ENCODE assay signal across 33 cellular contexts in the genomic region with DNA sequence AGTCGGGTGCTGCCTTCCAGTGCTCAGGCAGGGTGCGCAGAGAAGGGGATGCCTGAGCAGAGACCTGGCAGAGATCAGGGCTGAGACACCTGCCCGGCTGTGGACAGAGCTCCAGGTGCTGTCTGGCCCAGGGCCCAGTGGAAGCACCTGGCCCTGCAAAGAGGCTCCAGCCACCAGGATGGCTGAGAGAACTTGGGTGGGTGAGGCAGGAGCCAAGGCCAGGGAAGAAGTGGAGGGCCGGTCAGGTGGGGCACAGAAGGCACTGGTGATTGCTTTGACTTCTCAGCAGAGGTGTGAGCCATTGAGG. TPM values are rescaled to one million over a fixed set of nuclear protein-coding genes. Genes with fewer than 3 reads are reported as not detected.
DNase-seq lines count a peak whose midpoint lies in the region; ATAC-seq and TF ChIP-seq lines count a peak whose summit lies in the region.
"Had no signal": no experiment of that assay in that cellular context is flagged by ENCODE, and none has a peak within 500 bp of the region (broad histone marks: within the 10 kb centered on the region; RNA-seq: fewer than 3 reads in every experiment).

No MANE protein-coding gene starts in this region.

- H3K4me3 Mint-ChIP-seq in WTC11 = peak overlapping the region; percentile 54
- no peak overlapping the region for H3K4me3 Mint-ChIP-seq in activated T-cell treated with anti-CD3 and anti-CD28 coated beads, Interleukin-2, amount 50 U/mL, for 72 hours
- H3K4me3 Mint-ChIP-seq: activated CD4-positive, alpha-beta T cell treated with anti-CD3 and anti-CD28 coated beads, Interleukin-2, amount 10 ng/mL, durations not matched to agents 24 days and 14 days; CD4-positive, alpha-beta T cell; neural crest cell; stimulated activated naive B cell treated with anti-CD40 and anti-IgM and Interleukin-4, amounts not matched to agents 10 μg/mL and 1 μg/mL and 100 μg/mL, for 72 hours; T-cell had no signal

- H3K14ac ChIP-seq in neuronal stem cell (ENCODE audit: low read length) = no peak overlapping the region

- no peaks in the 10 kb centered on the region for H3K79me1 ChIP-seq in neuronal stem cell (ENCODE audit: low read depth, low read length)

- no peaks in the 10 kb centered on the region for H3K27me3 Mint-ChIP-seq in WTC11 (ENCODE audit: low read depth)
- no peaks in the 10 kb centered on the region for H3K27me3 Mint-ChIP-seq in activated T-cell treated with anti-CD3 and anti-CD28 coated beads, Interleukin-2, amount 50 U/mL, for 72 hours (ENCODE audit: low read depth)
- H3K27me3 Mint-ChIP-seq: CD4-positive, alpha-beta T cell; T-cell had no signal

- H3K4ac ChIP-seq in neuronal stem cell (ENCODE audit: low read length) = no peak overlapping the region

- no peak overlapping the region for H2AK5ac ChIP-seq in neuronal stem cell (ENCODE audit: low read depth, low read length)

- no peaks in the 10 kb centered on the region for H3K9me3 ChIP-seq in neuronal stem cell (replicated peaks in 1 of 2; ENCODE audit: control insufficient read depth in 2 of 2, insufficient read depth in 1 of 2, low read depth in 1 of 2, low read length in 2 of 2)
- H3K9me3 ChIP-seq: right atrium auricular region, thoracic aorta had no signal

- no peak overlapping the region for H2BK12ac ChIP-seq in neuronal stem cell (ENCODE audit: low read length)

- no peaks in the 10 kb centered on the region for H3K4me1 ChIP-seq in neuronal stem cell (ENCODE audit: control insufficient read depth in 2 of 2, insufficient read depth in 1 of 2, low read depth in 1 of 2, low read length in 2 of 2)

- peaks cover 86% of the 10 kb centered on the region for H3K4me1 Mint-ChIP-seq in WTC11
- peaks cover 10% of the 10 kb centered on the region for H3K4me1 Mint-ChIP-seq in activated T-cell treated with anti-CD3 and anti-CD28 coated beads, Interleukin-2, amount 50 U/mL, for 72 hours (ENCODE audit: low read depth)

- H3K27me3 ChIP-seq in neuronal stem cell (ENCODE audit: control insufficient read depth in 3 of 3, insufficient read depth in 3 of 3, low read depth in 1 of 3, low read length in 3 of 3) = peaks cover 0 to 8% (median 0%) of the 10 kb centered on the region in 3 experiments
- H3K27me3 ChIP-seq: right atrium auricular region had no signal

- H3K36me3 Mint-ChIP-seq in WTC11 = peaks cover 12% of the 10 kb centered on the region
- no peaks in the 10 kb centered on the region for H3K36me3 Mint-ChIP-seq in activated T-cell treated with anti-CD3 and anti-CD28 coated beads, Interleukin-2, amount 50 U/mL, for 72 hours (ENCODE audit: insufficient read depth in 2 of 2)
- H3K36me3 Mint-ChIP-seq: activated naive CD4-positive, alpha-beta T cell treated with anti-CD3 and anti-CD28 coated beads, Interleukin-2, amount 50 U/mL, for 72 hours; stimulated activated naive B cell treated with anti-CD40 and anti-IgM and Interleukin-4, amounts not matched to agents 10 μg/mL and 1 μg/mL and 100 μg/mL, for 72 hours; T-cell had no signal

- peak; percentile 36 for DNase-seq in NCI-H146 (lab: John Stamatoyannopoulos, UW)
- DNase-seq in NCI-H146 treated with DMSO at 0.1 percent for 48 hours (lab: John Stamatoyannopoulos, UW; ENCODE audit: unreplicated experiment) = no peak
- peak; percentile 85 for DNase-seq in NCI-H1105 treated with DMSO at 0.1 percent for 48 hours (lab: John Stamatoyannopoulos, UW)
- DNase-seq in WTC11 (ENCODE audit: low spot score) = no peak
- DNase-seq in neuronal stem cell (ENCODE audit: low spot score) = no peak
- no peak for DNase-seq in activated T-cell treated with anti-CD3 and anti-CD28 coated beads, Interleukin-2, amount 50 U/mL, for 72 hours
- DNase-seq: 8988T; activated CD4-positive, alpha-beta T cell treated with anti-CD3 and anti-CD28 coated beads, Interleukin-2, amount 10 ng/mL, durations not matched to agents 24 days and 14 days; activated CD8-positive, alpha-beta memory T cell treated with anti-CD3 and anti-CD28 coated beads for 24 hours; activated T-cell treated with anti-CD3 and anti-CD28 coated beads for 4 hours; amygdala; CD4-positive, alpha-beta T cell; GM23248; hypothalamus; mesenchymal stem cell; NCI-H187; NCI-H226; OCI-M1; posterior cingulate gyrus; small intestine; stimulated activated naive B cell treated with anti-CD40 and anti-IgM and Interleukin-4, amounts not matched to agents 10 μg/mL and 1 μg/mL and 100 μg/mL, for 72 hours; T-cell; WERI-Rb-1 had no signal

- H3K4me2 ChIP-seq in neuronal stem cell (ENCODE audit: insufficient read depth, low read length, poor library complexity, severe bottlenecking) = no peak overlapping the region

- no peak overlapping the region for H3K9ac ChIP-seq in neuronal stem cell (ENCODE audit: low read depth, low read length, poor library complexity)
- H3K9ac ChIP-seq: GM23248 had no signal

- H4K91ac ChIP-seq in neuronal stem cell (ENCODE audit: low read depth, low read length, poor library complexity) = no peak overlapping the region

- H3K4me3 ChIP-seq in neuronal stem cell (ENCODE audit: low read length in 2 of 2) = no peak overlapping the region
- H3K4me3 ChIP-seq: GM23248, right atrium auricular region, thoracic aorta had no signal

- TF ChIP-seq CTCF in WTC11 (IDR thresholded peaks at IDR 0.05) = no peak

- ATAC-seq in WTC11 = no peak
- ATAC-seq in activated T-cell treated with anti-CD3 and anti-CD28 coated beads, Interleukin-2, amount 50 U/mL, for 72 hours (replicated peaks in 1 of 2) = no peak
- ATAC-seq in GM19452 (IDR thresholded peaks at IDR 0.05; ENCODE audit: unreplicated experiment) = no peak
- ATAC-seq in GM21576 (IDR thresholded peaks at IDR 0.05; ENCODE audit: unreplicated experiment) = no peak
- ATAC-seq: activated naive CD4-positive, alpha-beta T cell treated with anti-CD3 and anti-CD28 coated beads, Interleukin-2, amount 50 U/mL, for 72 hours; left lobe of liver; stimulated activated naive B cell treated with anti-CD40 and anti-IgM and Interleukin-4, amounts not matched to agents 10 μg/mL and 1 μg/mL and 100 μg/mL, for 72 hours; T-cell had no signal

- H3K9me3 Mint-ChIP-seq in WTC11 = peaks cover 12% of the 10 kb centered on the region
- H3K9me3 Mint-ChIP-seq in activated T-cell treated with anti-CD3 and anti-CD28 coated beads, Interleukin-2, amount 50 U/mL, for 72 hours = no peaks in the 10 kb centered on the region
- H3K9me3 Mint-ChIP-seq: activated CD4-positive, alpha-beta T cell treated with anti-CD3 and anti-CD28 coated beads, Interleukin-2, amount 10 ng/mL, durations not matched to agents 24 days and 14 days; activated naive CD4-positive, alpha-beta T cell treated with anti-CD3 and anti-CD28 coated beads, Interleukin-2, amount 50 U/mL, for 72 hours; CD4-positive, alpha-beta T cell; neural crest cell; stimulated activated naive B cell treated with anti-CD40 and anti-IgM and Interleukin-4, amounts not matched to agents 10 μg/mL and 1 μg/mL and 100 μg/mL, for 72 hours; T-cell had no signal

- peak overlapping the region; percentile 10 for H3K23ac ChIP-seq in neuronal stem cell (ENCODE audit: low read depth, low read length, poor library complexity)

- no CpG with 5 or more reads among the region's 4 CpGs for WGBS in neuronal stem cell (ENCODE audit: extremely low coverage in 2 of 2, insufficient read length in 2 of 2, insufficient replicate concordance in 1 of 2), 2 donors

- POLR2A ChIA-PET in WTC11 (lab: Charles Lee) = interaction anchor here (1.3 to 2.3 kb wide), 2 partner anchors 11 to 41 kb away, joined by 5 to 6 read pairs; a partner anchor contains a TSS

- H2BK15ac ChIP-seq in neuronal stem cell (ENCODE audit: low read length) = no peak overlapping the region

- H3K36me3 ChIP-seq in neuronal stem cell (replicated peaks in 1 of 2; ENCODE audit: control insufficient read depth in 2 of 2, insufficient read depth in 2 of 2, low read length in 2 of 2) = no peaks in the 10 kb centered on the region
- H3K36me3 ChIP-seq: right atrium auricular region, thoracic aorta, WERI-Rb-1 had no signal

- H4K8ac ChIP-seq in neuronal stem cell (ENCODE audit: low read depth, low read length) = no peak overlapping the region

- H2BK5ac ChIP-seq in neuronal stem cell (ENCODE audit: low read length) = no peak overlapping the region

- H3K18ac ChIP-seq in neuronal stem cell (ENCODE audit: low read length) = peak overlapping the region; percentile 8

- H2BK120ac ChIP-seq in neuronal stem cell (ENCODE audit: low read depth, low read length) = no peak overlapping the region

- H2AFZ ChIP-seq in neuronal stem cell (ENCODE audit: low read length) = no peak overlapping the region
- H2AFZ ChIP-seq: GM23248 had no signal

- CTCF ChIA-PET in WTC11 (lab: Charles Lee) = interaction anchor here (0.8 kb wide), 1 partner anchor 11 kb away, joined by 3 read pairs; no protein-coding TSS in a partner anchor

- H3K27ac ChIP-seq in neuronal stem cell (replicated peaks; ENCODE audit: low read length) = no peak overlapping the region
- H3K27ac ChIP-seq: GM23248, right atrium auricular region, thoracic aorta, WERI-Rb-1 had no signal

- peak overlapping the region; percentile 98 for H3K27ac Mint-ChIP-seq in WTC11
- no peak overlapping the region for H3K27ac Mint-ChIP-seq in activated T-cell treated with anti-CD3 and anti-CD28 coated beads, Interleukin-2, amount 50 U/mL, for 72 hours
- H3K27ac Mint-ChIP-seq: activated CD4-positive, alpha-beta T cell treated with anti-CD3 and anti-CD28 coated beads, Interleukin-2, amount 10 ng/mL, durations not matched to agents 24 days and 14 days; activated naive CD4-positive, alpha-beta T cell treated with anti-CD3 and anti-CD28 coated beads, Interleukin-2, amount 50 U/mL, for 72 hours; CD4-positive, alpha-beta T cell; stimulated activated naive B cell treated with anti-CD40 and anti-IgM and Interleukin-4, amounts not matched to agents 10 μg/mL and 1 μg/mL and 100 μg/mL, for 72 hours; T-cell had no signal

RNA-seq across cellular contexts. Expression of a gene that starts 31.2 kb away (rescaled TPM):
- 0.16 to 0.39 TPM (median 0.34 TPM) in 3 replicates for total RNA-seq in WTC11 (2021)
- polyA plus RNA-seq in neuronal stem cell (2013, experiment 1 of 2) = not detected
- 0.06 TPM for polyA plus RNA-seq in neuronal stem cell (2013, experiment 2 of 2)
- under 1 TPM; 0.37 to 0.62 TPM for total RNA-seq in activated T-cell treated with anti-CD3 and anti-CD28 coated beads, Interleukin-2, amount 50 U/mL, for 72 hours
- total RNA-seq: cerebellum, dermis microvascular lymphatic vessel endothelial cell, GM23248, urinary bladder had no signal
- polyA plus RNA-seq: GM23248 had no signal

RNA-seq across cellular contexts. Expression of a gene that starts 41.1 kb away (rescaled TPM):
- 81.8 to 95.2 TPM (median 83.0 TPM) in 3 replicates for total RNA-seq in WTC11 (2021)
- 49.9 TPM for polyA plus RNA-seq in neuronal stem cell (2013, experiment 1 of 2)
- polyA plus RNA-seq in neuronal stem cell (2013, experiment 2 of 2) = 51.2 TPM
- total RNA-seq in activated T-cell treated with anti-CD3 and anti-CD28 coated beads, Interleukin-2, amount 50 U/mL, for 72 hours = 10 to 100 TPM; 58.5 to 60.5 TPM

RNA-seq across cellular contexts. Expression of a gene that starts 41.9 kb away (rescaled TPM):
- 293 to 388 TPM (median 301 TPM) in 3 replicates for total RNA-seq in WTC11 (2021)
- 126 TPM for polyA plus RNA-seq in neuronal stem cell (2013, experiment 1 of 2)
- polyA plus RNA-seq in neuronal stem cell (2013, experiment 2 of 2) = 126 TPM
- total RNA-seq in activated T-cell treated with anti-CD3 and anti-CD28 coated beads, Interleukin-2, amount 50 U/mL, for 72 hours = 100 to 1,000 TPM; 267 to 291 TPM

RNA-seq across cellular contexts. Expression of a gene that starts 59.5 kb away (rescaled TPM):
- 0.53 to 0.68 TPM (median 0.62 TPM) in 3 replicates for total RNA-seq in WTC11 (2021)
- polyA plus RNA-seq in neuronal stem cell (2013, experiment 1 of 2) = not detected
- not detected for polyA plus RNA-seq in neuronal stem cell (2013, experiment 2 of 2)
- not detected for total RNA-seq in activated T-cell treated with anti-CD3 and anti-CD28 coated beads, Interleukin-2, amount 50 U/mL, for 72 hours
- total RNA-seq: activated CD4-positive, alpha-beta T cell treated with anti-CD3 and anti-CD28 coated beads, Interleukin-2, amount 10 ng/mL, durations not matched to agents 24 days and 14 days; CD4-positive, alpha-beta T cell; dermis microvascular lymphatic vessel endothelial cell; GM23248; left lobe of liver; neural crest cell; right atrium auricular region; T-cell had no signal
- polyA plus RNA-seq: GM23248, small intestine, urinary bladder had no signal

Comparison
In these comparisons a context has a peak if more than half of its experiments do, and no peak if none do; other contexts are left out.
1. DNase-seq: peak in NCI-H146 (single experiment) and NCI-H1105 treated with DMSO at 0.1 percent for 48 hours (single experiment); none in NCI-H146 treated with DMSO at 0.1 percent for 48 hours (single experiment), WTC11 (single experiment), neuronal stem cell (single experiment) and activated T-cell treated with anti-CD3 and anti-CD28 coated beads, Interleukin-2, amount 50 U/mL, for 72 hours (0 of 2).